Comparison of ENCODE assay signal across 8 cellular contexts in the genomic region with DNA sequence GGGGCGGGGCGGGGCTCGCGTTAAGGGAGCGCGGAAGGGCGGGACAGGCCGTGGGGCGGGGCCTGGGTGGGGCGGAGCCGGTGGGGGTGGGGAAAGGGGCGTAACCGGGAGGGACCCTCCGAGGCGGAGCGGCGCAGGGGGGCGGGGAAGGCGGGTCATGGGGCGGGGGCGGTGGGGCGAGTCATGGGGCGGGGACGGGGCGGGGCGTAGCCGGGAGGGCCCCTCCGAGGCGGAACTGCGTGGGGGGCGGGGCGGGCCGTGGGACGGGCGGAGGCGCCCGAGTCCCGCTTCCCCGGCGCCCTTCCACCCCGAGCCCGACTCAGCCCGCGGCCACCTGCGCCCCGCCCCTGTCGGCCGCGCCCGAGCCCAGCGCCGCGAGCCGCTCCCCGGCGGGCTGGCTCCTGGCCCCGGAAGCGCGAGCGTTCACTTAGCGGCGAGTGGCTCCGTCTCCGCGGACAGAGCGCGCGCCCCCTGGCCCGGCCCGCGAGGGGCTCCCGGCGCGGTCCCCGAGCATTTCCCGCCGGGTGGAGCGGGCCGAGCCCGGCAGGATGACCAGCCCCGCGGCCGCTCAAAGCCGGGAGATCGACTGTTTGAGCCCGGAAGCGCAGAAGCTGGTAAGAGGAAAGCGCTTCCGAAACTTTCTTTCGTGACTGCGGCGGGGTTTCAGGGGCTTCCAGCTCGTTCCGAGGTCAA.
DNase-seq lines count a peak whose midpoint lies in the region; ATAC-seq and TF ChIP-seq lines count a peak whose summit lies in the region.

No MANE protein-coding gene starts in this region.

- H3K27ac ChIP-seq in left ventricle myocardium inferior (replicated peaks) (peak overlapping the region; percentile 94), psoas muscle (peak overlapping the region; percentile 96)

- H3K4me1 ChIP-seq in adipocyte (ENCODE audit: control insufficient read depth, insufficient read depth, low read length) (peaks cover 64% of the 10 kb centered on the region), left ventricle myocardium inferior (peaks cover 95% of the 10 kb centered on the region), psoas muscle (peaks cover 80% of the 10 kb centered on the region)

- ATAC-seq in psoas muscle: peak; percentile 77 to 83 (median 80)

- no peaks in the 10 kb centered on the region for H3K36me3 ChIP-seq in adipocyte (ENCODE audit: control insufficient read depth, insufficient read depth, low read length, severe bottlenecking)
- no peaks in the 10 kb centered on the region for H3K36me3 ChIP-seq in left ventricle myocardium inferior
- no peaks in the 10 kb centered on the region for H3K36me3 ChIP-seq in psoas muscle (ENCODE audit: insufficient read depth in 1 of 2, low read depth in 1 of 2)

- intact Hi-C loops in left ventricle myocardium inferior (cut with micrococcal nuclease) (no loop called here), psoas muscle (cut with DNase I) (loop anchor here (1.0 to 5.0 kb wide), 2 partner anchors 11 to 40 kb away; no protein-coding TSS in a partner anchor)

- H3K4me3 ChIP-seq in adipocyte (ENCODE audit: low read length) (peak overlapping the region; percentile 91), left ventricle myocardium inferior (peak overlapping the region; percentile 94), psoas muscle (peak overlapping the region; percentile 88)

- H3K27me3 ChIP-seq in adipocyte (replicated peaks; ENCODE audit: control insufficient read depth, insufficient read depth, low read length): no peaks in the 10 kb centered on the region
- H3K27me3 ChIP-seq in left ventricle myocardium inferior (ENCODE audit: low read depth): no peaks in the 10 kb centered on the region
- H3K27me3 ChIP-seq in psoas muscle (ENCODE audit: insufficient read depth in 3 of 3, low read length in 2 of 3): no peaks in the 10 kb centered on the region

- peak overlapping the region; percentile 90 for H3K9ac ChIP-seq in adipocyte (ENCODE audit: low read length)

- WGBS in psoas muscle, 3 donors: 2 to 4% (median 2%) methylated on average over 41 to 83 of the region's 94 CpGs

- DNase-seq in GF-D8 (lab: John Stamatoyannopoulos, UW) (peak; percentile 63), HCEC 1CT (peak; percentile 87), MV-4-11 (lab: John Stamatoyannopoulos, UW) (peak; percentile 66), SW480 (ENCODE audit: low spot score) (peak; percentile 77), adipocyte (ENCODE audit: low read depth) (peak; percentile 97), left ventricle myocardium inferior (peak; percentile 96), psoas muscle (peak; percentile 96 to 98), retina (no peak)

- TF ChIP-seq CTCF in left ventricle myocardium inferior (IDR thresholded peaks at IDR 0.05; ENCODE audit: borderline replicate concordance) (peak; percentile 9), psoas muscle (IDR thresholded peaks at IDR 0.05) (no peak)

- no peaks in the 10 kb centered on the region for H3K9me3 ChIP-seq in adipocyte (ENCODE audit: control insufficient read depth, low read length)
- no peaks in the 10 kb centered on the region for H3K9me3 ChIP-seq in left ventricle myocardium inferior (replicated peaks)
- no peaks in the 10 kb centered on the region for H3K9me3 ChIP-seq in psoas muscle
